1 cellular context compared by ENCODE assay signal in the genomic region with DNA sequence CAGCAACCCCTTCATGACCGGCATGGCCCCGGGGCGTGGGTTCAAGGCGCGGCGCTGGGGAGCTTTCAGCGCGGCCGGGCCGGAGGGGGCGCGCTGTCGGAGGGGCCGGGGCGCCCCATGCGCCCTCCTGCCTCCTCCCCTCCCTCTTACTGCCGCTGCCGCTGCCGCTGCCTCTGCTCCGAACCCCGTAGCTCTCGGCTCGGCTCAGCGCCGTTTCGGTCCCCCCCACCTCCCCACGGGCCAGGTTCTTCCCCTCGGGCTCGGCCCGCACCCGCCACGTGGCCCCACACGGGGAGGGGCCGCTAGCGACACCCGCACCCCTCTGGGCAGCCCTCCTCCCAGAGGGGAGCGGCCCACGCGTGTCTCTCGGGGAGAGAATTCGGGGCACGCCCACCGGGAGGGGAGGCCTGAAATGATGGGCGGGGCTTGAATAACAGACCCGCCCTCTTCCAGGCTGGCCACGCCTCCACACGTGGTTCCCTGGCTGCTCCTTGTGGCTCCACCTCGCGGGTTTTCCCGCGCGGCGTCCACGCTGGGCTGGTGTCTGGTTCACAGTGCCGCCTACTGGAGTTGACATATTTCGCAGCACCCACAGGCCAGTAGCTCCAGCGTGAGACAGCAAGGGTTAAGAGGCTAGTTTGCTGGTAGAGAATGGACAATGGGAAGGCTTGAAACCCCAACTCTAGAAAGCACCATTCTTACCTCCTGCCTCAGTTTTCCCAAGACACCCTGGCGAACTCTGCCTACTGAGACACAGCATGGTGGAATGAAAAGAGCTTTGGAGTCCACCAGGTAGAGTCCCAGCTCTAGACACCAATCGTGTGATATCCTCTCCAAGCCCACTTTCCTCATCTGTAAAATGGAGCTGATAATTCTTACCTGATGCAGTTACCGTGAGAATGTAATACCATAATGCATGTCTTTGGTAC.
TF ChIP-seq lines count a peak whose summit lies in the region.

A gene (minus strand): TSS at position 221 of the 929 bp plus-strand sequence. CDS start 197 bp downstream, at position 24.

TF ChIP-seq in HepG2, 621 proteins besides CTCF, POLR2A, EP300 and RAD21 (continued from another document):
- no peak for TF ChIP-seq SOX6 (IDR thresholded peaks at IDR 0.05)
- TF ChIP-seq SOX6 (CRISPR knock-in tag; IDR thresholded peaks at IDR 0.05): no peak
- TF ChIP-seq, protein P1, sequence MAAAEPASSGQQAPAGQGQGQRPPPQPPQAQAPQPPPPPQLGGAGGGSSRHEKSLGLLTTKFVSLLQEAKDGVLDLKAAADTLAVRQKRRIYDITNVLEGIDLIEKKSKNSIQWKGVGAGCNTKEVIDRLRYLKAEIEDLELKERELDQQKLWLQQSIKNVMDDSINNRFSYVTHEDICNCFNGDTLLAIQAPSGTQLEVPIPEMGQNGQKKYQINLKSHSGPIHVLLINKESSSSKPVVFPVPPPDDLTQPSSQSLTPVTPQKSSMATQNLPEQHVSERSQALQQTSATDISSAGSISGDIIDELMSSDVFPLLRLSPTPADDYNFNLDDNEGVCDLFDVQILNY (CRISPR knock-in tag; conservative IDR thresholded peaks at IDR 0.05): peak; percentile 71; the same call in 1 of the 2 replicates
- TF ChIP-seq, protein P2, sequence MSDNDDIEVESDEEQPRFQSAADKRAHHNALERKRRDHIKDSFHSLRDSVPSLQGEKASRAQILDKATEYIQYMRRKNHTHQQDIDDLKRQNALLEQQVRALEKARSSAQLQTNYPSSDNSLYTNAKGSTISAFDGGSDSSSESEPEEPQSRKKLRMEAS (IDR thresholded peaks at IDR 0.05): peak; percentile 91
- peak; percentile 75; the same call in 1 of the 2 replicates for TF ChIP-seq ZNF644 (CRISPR knock-in tag; IDR thresholded peaks at IDR 0.05; ENCODE audit: low read depth)
- no peak for TF ChIP-seq THYN1 (CRISPR knock-in tag; IDR thresholded peaks at IDR 0.05; ENCODE audit: borderline replicate concordance, low read depth)
- TF ChIP-seq, protein P3, sequence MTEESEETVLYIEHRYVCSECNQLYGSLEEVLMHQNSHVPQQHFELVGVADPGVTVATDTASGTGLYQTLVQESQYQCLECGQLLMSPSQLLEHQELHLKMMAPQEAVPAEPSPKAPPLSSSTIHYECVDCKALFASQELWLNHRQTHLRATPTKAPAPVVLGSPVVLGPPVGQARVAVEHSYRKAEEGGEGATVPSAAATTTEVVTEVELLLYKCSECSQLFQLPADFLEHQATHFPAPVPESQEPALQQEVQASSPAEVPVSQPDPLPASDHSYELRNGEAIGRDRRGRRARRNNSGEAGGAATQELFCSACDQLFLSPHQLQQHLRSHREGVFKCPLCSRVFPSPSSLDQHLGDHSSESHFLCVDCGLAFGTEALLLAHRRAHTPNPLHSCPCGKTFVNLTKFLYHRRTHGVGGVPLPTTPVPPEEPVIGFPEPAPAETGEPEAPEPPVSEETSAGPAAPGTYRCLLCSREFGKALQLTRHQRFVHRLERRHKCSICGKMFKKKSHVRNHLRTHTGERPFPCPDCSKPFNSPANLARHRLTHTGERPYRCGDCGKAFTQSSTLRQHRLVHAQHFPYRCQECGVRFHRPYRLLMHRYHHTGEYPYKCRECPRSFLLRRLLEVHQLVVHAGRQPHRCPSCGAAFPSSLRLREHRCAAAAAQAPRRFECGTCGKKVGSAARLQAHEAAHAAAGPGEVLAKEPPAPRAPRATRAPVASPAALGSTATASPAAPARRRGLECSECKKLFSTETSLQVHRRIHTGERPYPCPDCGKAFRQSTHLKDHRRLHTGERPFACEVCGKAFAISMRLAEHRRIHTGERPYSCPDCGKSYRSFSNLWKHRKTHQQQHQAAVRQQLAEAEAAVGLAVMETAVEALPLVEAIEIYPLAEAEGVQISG (CRISPR knock-in tag; IDR thresholded peaks at IDR 0.05): peak; percentile 45
- TF ChIP-seq ZNF768 (CRISPR knock-in tag; IDR thresholded peaks at IDR 0.05): peak; percentile 17; the same call in 1 of the 2 replicates
- TF ChIP-seq, protein P4, sequence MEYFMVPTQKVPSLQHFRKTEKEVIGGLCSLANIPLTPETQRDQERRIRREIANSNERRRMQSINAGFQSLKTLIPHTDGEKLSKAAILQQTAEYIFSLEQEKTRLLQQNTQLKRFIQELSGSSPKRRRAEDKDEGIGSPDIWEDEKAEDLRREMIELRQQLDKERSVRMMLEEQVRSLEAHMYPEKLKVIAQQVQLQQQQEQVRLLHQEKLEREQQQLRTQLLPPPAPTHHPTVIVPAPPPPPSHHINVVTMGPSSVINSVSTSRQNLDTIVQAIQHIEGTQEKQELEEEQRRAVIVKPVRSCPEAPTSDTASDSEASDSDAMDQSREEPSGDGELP (IDR thresholded peaks at IDR 0.05; ENCODE audit: borderline replicate concordance, low read depth): no peak
- TF ChIP-seq MEF2D (CRISPR knock-in tag; IDR thresholded peaks at IDR 0.05): no peak
- peak; percentile 56 for TF ChIP-seq STAG1 (CRISPR knock-in tag; IDR thresholded peaks at IDR 0.05)
- TF ChIP-seq HDAC6 (IDR thresholded peaks at IDR 0.05; ENCODE audit: low read depth, low read length): no peak
- TF ChIP-seq ZNF430 (CRISPR knock-in tag; IDR thresholded peaks at IDR 0.05): peak; percentile 30; the same call in 1 of the 2 replicates
- TF ChIP-seq RFX3 (CRISPR knock-in tag; IDR thresholded peaks at IDR 0.05): no peak
- TF ChIP-seq HOXA9 (CRISPR knock-in tag; IDR thresholded peaks at IDR 0.05; ENCODE audit: borderline replicate concordance): 0 out of 2 replicates have a peak, but pooled peaks have one; percentile 28
- TF ChIP-seq, protein P5, sequence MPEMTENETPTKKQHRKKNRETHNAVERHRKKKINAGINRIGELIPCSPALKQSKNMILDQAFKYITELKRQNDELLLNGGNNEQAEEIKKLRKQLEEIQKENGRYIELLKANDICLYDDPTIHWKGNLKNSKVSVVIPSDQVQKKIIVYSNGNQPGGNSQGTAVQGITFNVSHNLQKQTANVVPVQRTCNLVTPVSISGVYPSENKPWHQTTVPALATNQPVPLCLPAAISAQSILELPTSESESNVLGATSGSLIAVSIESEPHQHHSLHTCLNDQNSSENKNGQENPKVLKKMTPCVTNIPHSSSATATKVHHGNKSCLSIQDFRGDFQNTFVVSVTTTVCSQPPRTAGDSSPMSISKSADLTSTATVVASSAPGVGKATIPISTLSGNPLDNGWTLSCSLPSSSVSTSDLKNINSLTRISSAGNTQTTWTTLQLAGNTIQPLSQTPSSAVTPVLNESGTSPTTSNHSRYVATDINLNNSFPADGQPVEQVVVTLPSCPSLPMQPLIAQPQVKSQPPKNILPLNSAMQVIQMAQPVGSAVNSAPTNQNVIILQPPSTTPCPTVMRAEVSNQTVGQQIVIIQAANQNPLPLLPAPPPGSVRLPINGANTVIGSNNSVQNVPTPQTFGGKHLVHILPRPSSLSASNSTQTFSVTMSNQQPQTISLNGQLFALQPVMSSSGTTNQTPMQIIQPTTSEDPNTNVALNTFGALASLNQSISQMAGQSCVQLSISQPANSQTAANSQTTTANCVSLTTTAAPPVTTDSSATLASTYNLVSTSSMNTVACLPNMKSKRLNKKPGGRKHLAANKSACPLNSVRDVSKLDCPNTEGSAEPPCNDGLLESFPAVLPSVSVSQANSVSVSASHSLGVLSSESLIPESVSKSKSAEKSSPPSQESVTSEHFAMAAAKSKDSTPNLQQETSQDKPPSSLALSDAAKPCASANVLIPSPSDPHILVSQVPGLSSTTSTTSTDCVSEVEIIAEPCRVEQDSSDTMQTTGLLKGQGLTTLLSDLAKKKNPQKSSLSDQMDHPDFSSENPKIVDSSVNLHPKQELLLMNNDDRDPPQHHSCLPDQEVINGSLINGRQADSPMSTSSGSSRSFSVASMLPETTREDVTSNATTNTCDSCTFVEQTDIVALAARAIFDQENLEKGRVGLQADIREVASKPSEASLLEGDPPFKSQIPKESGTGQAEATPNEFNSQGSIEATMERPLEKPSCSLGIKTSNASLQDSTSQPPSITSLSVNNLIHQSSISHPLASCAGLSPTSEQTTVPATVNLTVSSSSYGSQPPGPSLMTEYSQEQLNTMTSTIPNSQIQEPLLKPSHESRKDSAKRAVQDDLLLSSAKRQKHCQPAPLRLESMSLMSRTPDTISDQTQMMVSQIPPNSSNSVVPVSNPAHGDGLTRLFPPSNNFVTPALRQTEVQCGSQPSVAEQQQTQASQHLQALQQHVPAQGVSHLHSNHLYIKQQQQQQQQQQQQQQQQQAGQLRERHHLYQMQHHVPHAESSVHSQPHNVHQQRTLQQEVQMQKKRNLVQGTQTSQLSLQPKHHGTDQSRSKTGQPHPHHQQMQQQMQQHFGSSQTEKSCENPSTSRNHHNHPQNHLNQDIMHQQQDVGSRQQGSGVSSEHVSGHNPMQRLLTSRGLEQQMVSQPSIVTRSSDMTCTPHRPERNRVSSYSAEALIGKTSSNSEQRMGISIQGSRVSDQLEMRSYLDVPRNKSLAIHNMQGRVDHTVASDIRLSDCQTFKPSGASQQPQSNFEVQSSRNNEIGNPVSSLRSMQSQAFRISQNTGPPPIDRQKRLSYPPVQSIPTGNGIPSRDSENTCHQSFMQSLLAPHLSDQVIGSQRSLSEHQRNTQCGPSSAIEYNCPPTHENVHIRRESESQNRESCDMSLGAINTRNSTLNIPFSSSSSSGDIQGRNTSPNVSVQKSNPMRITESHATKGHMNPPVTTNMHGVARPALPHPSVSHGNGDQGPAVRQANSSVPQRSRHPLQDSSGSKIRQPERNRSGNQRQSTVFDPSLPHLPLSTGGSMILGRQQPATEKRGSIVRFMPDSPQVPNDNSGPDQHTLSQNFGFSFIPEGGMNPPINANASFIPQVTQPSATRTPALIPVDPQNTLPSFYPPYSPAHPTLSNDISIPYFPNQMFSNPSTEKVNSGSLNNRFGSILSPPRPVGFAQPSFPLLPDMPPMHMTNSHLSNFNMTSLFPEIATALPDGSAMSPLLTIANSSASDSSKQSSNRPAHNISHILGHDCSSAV (CRISPR knock-in tag; IDR thresholded peaks at IDR 0.05; ENCODE audit: borderline replicate concordance): no peak
TF ChIP-seq in HepG2: peak in this region for 73.
